ENCODE assay signal across 10 cellular contexts in the genomic region with DNA sequence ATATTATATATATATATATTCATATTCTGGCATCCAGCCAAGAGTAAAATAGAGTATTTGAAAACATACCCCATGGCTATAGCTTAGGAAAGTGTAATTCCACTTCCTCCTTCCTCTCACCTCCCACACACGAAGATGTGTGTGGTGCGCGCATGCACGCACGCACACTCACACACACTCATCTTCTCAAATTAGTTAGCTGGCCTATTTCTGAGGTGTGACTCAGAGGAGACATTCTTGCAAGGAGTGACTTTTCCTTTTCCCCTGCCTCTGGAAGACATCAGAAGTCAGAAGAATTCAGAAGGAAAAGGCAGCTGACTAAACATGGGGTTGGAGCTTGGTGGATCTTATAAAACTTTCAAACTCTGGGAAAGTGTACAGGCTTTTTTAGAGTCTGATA. TPM values are rescaled to one million over a fixed set of nuclear protein-coding genes. Genes with fewer than 3 reads are reported as not detected.
DNase-seq lines count a peak whose midpoint lies in the region; ATAC-seq, FAIRE-seq and TF ChIP-seq lines count a peak whose summit lies in the region.
"Had no signal": no experiment of that assay in that cellular context is flagged by ENCODE, and none has a peak within 500 bp of the region (broad histone marks: within the 10 kb centered on the region; RNA-seq: fewer than 3 reads in every experiment).

No MANE protein-coding gene starts in this region.

- ATAC-seq in HG02870 (IDR thresholded peaks at IDR 0.05; ENCODE audit: unreplicated experiment) (peak; percentile 26), GM19324 (IDR thresholded peaks at IDR 0.05; ENCODE audit: low FRiP score, unreplicated experiment) (no peak)

- H3K4me1 Mint-ChIP-seq in astrocyte (ENCODE audit: low read depth, unreplicated experiment): peaks cover 54% of the 10 kb centered on the region
- peaks cover 69% of the 10 kb centered on the region for H3K4me1 Mint-ChIP-seq in nephron
- no peaks in the 10 kb centered on the region for H3K4me1 Mint-ChIP-seq in CD8-positive, alpha-beta memory T cell

- H3K9me3 Mint-ChIP-seq in astrocyte (ENCODE audit: unreplicated experiment): peaks cover 3% of the 10 kb centered on the region
- H3K9me3 Mint-ChIP-seq in nephron: no peaks in the 10 kb centered on the region
- H3K9me3 Mint-ChIP-seq in CD8-positive, alpha-beta memory T cell: no peaks in the 10 kb centered on the region
- H3K9me3 Mint-ChIP-seq: activated CD4-positive, alpha-beta memory T cell treated with anti-CD3 and anti-CD28 coated beads, Interleukin-2, amount 10 ng/mL, durations not matched to agents 7 days and 5 days had no signal

- DNase-seq in GM04503 (ENCODE audit: low read depth): peak; percentile 81
- peak; percentile 93 for DNase-seq in astrocyte (ENCODE audit: low read depth)
- DNase-seq in NCI-H446 treated with DMSO at 0.1 percent for 48 hours (lab: John Stamatoyannopoulos, UW): no peak
- DNase-seq in stimulated activated naive CD4-positive, alpha-beta T cell (lab: John Stamatoyannopoulos, UW): no peak
- DNase-seq in CD8-positive, alpha-beta memory T cell: no peak
- DNase-seq: activated CD4-positive, alpha-beta memory T cell treated with anti-CD3 and anti-CD28 coated beads, Interleukin-2, amount 10 ng/mL, durations not matched to agents 7 days and 5 days; NCI-H1092 treated with DMSO at 0.1 percent for 48 hours had no signal

- no peak overlapping the region for H2AFZ ChIP-seq in astrocyte (ENCODE audit: low read depth, low read length)

- CTCF ChIA-PET in CD8-positive, alpha-beta memory T cell (lab: Charles Lee): no interaction called here

- H4K20me1 ChIP-seq in astrocyte (ENCODE audit: insufficient read depth, low read length): no peaks in the 10 kb centered on the region

- H3K27ac ChIP-seq in astrocyte (ENCODE audit: low read depth, low read length): peak overlapping the region; percentile 35
- H3K27ac ChIP-seq in CD8-positive, alpha-beta memory T cell (ENCODE audit: low read depth, low read length): no peak overlapping the region

- H3K4me1 ChIP-seq in astrocyte (ENCODE audit: insufficient read depth, low read length): peaks cover 11% of the 10 kb centered on the region
- no peaks in the 10 kb centered on the region for H3K4me1 ChIP-seq in CD8-positive, alpha-beta memory T cell (ENCODE audit: insufficient read depth, low read length)

- H3K4me3 Mint-ChIP-seq in astrocyte (ENCODE audit: unreplicated experiment) (no peak overlapping the region), nephron (peak overlapping the region in 2 of 3 experiments; percentile 24 to 34)
- no peak overlapping the region for H3K4me3 Mint-ChIP-seq in CD8-positive, alpha-beta memory T cell
- H3K4me3 Mint-ChIP-seq: activated CD4-positive, alpha-beta memory T cell treated with anti-CD3 and anti-CD28 coated beads, Interleukin-2, amount 10 ng/mL, durations not matched to agents 7 days and 5 days had no signal

- H3K36me3 ChIP-seq in astrocyte (ENCODE audit: insufficient read depth, low read length): no peaks in the 10 kb centered on the region
- no peaks in the 10 kb centered on the region for H3K36me3 ChIP-seq in CD8-positive, alpha-beta memory T cell (ENCODE audit: insufficient read depth, low read length)

- H3K9me3 ChIP-seq in astrocyte (ENCODE audit: insufficient read depth, low read depth, low read length): no peaks in the 10 kb centered on the region
- no peaks in the 10 kb centered on the region for H3K9me3 ChIP-seq in CD8-positive, alpha-beta memory T cell (ENCODE audit: low read length)

- no peaks in the 10 kb centered on the region for H3K79me2 ChIP-seq in astrocyte (ENCODE audit: insufficient read depth, low read length)

- H3K27me3 ChIP-seq in astrocyte (ENCODE audit: insufficient read depth, low read length): no peaks in the 10 kb centered on the region
- H3K27me3 ChIP-seq in CD8-positive, alpha-beta memory T cell (ENCODE audit: insufficient read depth, low read length, poor library complexity, severe bottlenecking): no peaks in the 10 kb centered on the region

- H3K27ac Mint-ChIP-seq in astrocyte (ENCODE audit: unreplicated experiment): peak overlapping the region; percentile 88
- H3K27ac Mint-ChIP-seq in nephron: peak overlapping the region; percentile 61 to 95 (median 93)
- no peak overlapping the region for H3K27ac Mint-ChIP-seq in CD8-positive, alpha-beta memory T cell
- H3K27ac Mint-ChIP-seq: activated CD4-positive, alpha-beta memory T cell treated with anti-CD3 and anti-CD28 coated beads, Interleukin-2, amount 10 ng/mL, durations not matched to agents 7 days and 5 days had no signal

- H3K4me2 ChIP-seq in astrocyte (ENCODE audit: low read length): peak overlapping the region; percentile 62

- no peaks in the 10 kb centered on the region for H3K27me3 Mint-ChIP-seq in astrocyte (ENCODE audit: low read depth, unreplicated experiment)
- H3K27me3 Mint-ChIP-seq in nephron (ENCODE audit: low read depth): no peaks in the 10 kb centered on the region
- peaks cover 14 to 42% of the 10 kb centered on the region in 2 donors for H3K27me3 Mint-ChIP-seq in CD8-positive, alpha-beta memory T cell

- FAIRE-seq in astrocyte (lab: Jason Lieb, UNC): peak; percentile 90

- peak overlapping the region; percentile 45 for H3K9ac ChIP-seq in astrocyte (ENCODE audit: low read length)

- TF ChIP-seq CTCF in astrocyte (IDR thresholded peaks at IDR 0.05; ENCODE audit: insufficient read depth, low read depth, low read length): no peak
- TF ChIP-seq CTCF in nephron (IDR thresholded peaks at IDR 0.05; ENCODE audit: unreplicated experiment in 3 of 3): no peak

- H3K36me3 Mint-ChIP-seq in astrocyte (ENCODE audit: low read depth, unreplicated experiment) (no peaks in the 10 kb centered on the region), nephron (ENCODE audit: low read depth) (peaks cover 3% of the 10 kb centered on the region)
- H3K36me3 Mint-ChIP-seq in CD8-positive, alpha-beta memory T cell: no peaks in the 10 kb centered on the region

- no peak overlapping the region for H3K4me3 ChIP-seq in astrocyte (ENCODE audit: insufficient read depth, low read depth, low read length)
- H3K4me3 ChIP-seq in CD8-positive, alpha-beta memory T cell (ENCODE audit: low read length): no peak overlapping the region

- POLR2A ChIA-PET in CD8-positive, alpha-beta memory T cell (lab: Charles Lee): no interaction called here

RNA-seq across cellular contexts. Expression of a gene that starts 8.8 kb away (rescaled TPM):
- total RNA-seq in astrocyte: 0.67 and 1.7 TPM in 2 replicates
- total RNA-seq in CD8-positive, alpha-beta memory T cell: not detected
- not detected for polyA plus RNA-seq in CD8-positive, alpha-beta memory T cell

Comparison
In these comparisons a context has a peak if more than half of its experiments do, and no peak if none do; other contexts are left out.
1. DNase-seq: peak in GM04503 (single experiment) and astrocyte (single experiment); none in NCI-H446 treated with DMSO at 0.1 percent for 48 hours (single experiment), stimulated activated naive CD4-positive, alpha-beta T cell (0 of 6) and CD8-positive, alpha-beta memory T cell (0 of 5).
2. H3K27ac Mint-ChIP-seq: peak in astrocyte (single experiment) and nephron (3 of 3); none in CD8-positive, alpha-beta memory T cell (0 of 8).
3. H3K4me3 Mint-ChIP-seq: peak in nephron (2 of 3); none in astrocyte (single experiment) and CD8-positive, alpha-beta memory T cell (0 of 7).